Comparison of ENCODE assay signal across 1 cellular context in the genomic region with DNA sequence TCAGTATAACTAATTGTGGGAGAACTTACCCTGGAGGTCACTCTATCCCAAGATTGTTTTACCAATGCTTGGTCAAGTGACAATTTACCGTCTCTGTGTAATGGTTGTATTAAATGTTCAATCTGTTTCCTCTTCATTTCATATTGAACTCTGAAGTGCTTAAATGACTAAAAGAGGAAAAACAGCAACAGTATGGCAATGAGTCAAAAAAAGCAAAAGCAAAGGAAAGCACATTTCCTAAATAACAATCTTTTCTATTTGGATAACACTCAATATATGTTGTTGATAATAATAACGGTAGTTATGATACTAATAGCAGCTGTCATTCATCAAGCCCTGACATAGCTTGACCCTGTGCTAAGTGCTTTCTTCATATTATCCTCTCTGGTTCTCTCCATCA.
TF ChIP-seq lines count a peak whose summit lies in the region.

No MANE protein-coding gene starts in this region.

TF ChIP-seq in HepG2, 621 proteins besides CTCF, POLR2A, EP300 and RAD21 (continued from another document):
- no peak for TF ChIP-seq ZBTB7B (CRISPR knock-in tag; IDR thresholded peaks at IDR 0.05)
- no peak for TF ChIP-seq ZKSCAN8 (CRISPR knock-in tag; IDR thresholded peaks at IDR 0.05; ENCODE audit: borderline replicate concordance)
- TF ChIP-seq HDAC2 (CRISPR knock-in tag; IDR thresholded peaks at IDR 0.05): no peak
- TF ChIP-seq, protein P1, sequence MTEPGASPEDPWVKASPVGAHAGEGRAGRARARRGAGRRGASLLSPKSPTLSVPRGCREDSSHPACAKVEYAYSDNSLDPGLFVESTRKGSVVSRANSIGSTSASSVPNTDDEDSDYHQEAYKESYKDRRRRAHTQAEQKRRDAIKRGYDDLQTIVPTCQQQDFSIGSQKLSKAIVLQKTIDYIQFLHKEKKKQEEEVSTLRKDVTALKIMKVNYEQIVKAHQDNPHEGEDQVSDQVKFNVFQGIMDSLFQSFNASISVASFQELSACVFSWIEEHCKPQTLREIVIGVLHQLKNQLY (CRISPR knock-in tag; IDR thresholded peaks at IDR 0.05): no peak
- no peak for TF ChIP-seq ZNF557 (CRISPR knock-in tag; IDR thresholded peaks at IDR 0.05)
- TF ChIP-seq SMYD3 (CRISPR knock-in tag; IDR thresholded peaks at IDR 0.05): no peak
- TF ChIP-seq ZNF136 (CRISPR knock-in tag; IDR thresholded peaks at IDR 0.05; ENCODE audit: low read depth): no peak
- no peak for TF ChIP-seq RBAK (CRISPR knock-in tag; IDR thresholded peaks at IDR 0.05)
- no peak for TF ChIP-seq PAX8 (CRISPR knock-in tag; IDR thresholded peaks at IDR 0.05; ENCODE audit: borderline replicate concordance)
- TF ChIP-seq, protein P2, sequence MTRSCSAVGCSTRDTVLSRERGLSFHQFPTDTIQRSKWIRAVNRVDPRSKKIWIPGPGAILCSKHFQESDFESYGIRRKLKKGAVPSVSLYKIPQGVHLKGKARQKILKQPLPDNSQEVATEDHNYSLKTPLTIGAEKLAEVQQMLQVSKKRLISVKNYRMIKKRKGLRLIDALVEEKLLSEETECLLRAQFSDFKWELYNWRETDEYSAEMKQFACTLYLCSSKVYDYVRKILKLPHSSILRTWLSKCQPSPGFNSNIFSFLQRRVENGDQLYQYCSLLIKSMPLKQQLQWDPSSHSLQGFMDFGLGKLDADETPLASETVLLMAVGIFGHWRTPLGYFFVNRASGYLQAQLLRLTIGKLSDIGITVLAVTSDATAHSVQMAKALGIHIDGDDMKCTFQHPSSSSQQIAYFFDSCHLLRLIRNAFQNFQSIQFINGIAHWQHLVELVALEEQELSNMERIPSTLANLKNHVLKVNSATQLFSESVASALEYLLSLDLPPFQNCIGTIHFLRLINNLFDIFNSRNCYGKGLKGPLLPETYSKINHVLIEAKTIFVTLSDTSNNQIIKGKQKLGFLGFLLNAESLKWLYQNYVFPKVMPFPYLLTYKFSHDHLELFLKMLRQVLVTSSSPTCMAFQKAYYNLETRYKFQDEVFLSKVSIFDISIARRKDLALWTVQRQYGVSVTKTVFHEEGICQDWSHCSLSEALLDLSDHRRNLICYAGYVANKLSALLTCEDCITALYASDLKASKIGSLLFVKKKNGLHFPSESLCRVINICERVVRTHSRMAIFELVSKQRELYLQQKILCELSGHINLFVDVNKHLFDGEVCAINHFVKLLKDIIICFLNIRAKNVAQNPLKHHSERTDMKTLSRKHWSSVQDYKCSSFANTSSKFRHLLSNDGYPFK (CRISPR knock-in tag; IDR thresholded peaks at IDR 0.05; ENCODE audit: borderline replicate concordance): no peak
